1 cellular context compared by ENCODE assay signal in genomic region chr9:16915126-16915831, GRCh38.
TF ChIP-seq lines count a peak whose summit lies in the region.

No MANE protein-coding gene starts in this region.

TF ChIP-seq in H1, 55 proteins besides CTCF, POLR2A, EP300 and RAD21:
- TF ChIP-seq GABPA (IDR thresholded peaks at IDR 0.05; ENCODE audit: borderline replicate concordance, insufficient read depth, low read length) (no peak), KDM4A (IDR thresholded peaks at IDR 0.05; ENCODE audit: low read depth, low read length, severe bottlenecking) (no peak)
